Comparison of ENCODE assay signal across 8 cellular contexts in the genomic region with DNA sequence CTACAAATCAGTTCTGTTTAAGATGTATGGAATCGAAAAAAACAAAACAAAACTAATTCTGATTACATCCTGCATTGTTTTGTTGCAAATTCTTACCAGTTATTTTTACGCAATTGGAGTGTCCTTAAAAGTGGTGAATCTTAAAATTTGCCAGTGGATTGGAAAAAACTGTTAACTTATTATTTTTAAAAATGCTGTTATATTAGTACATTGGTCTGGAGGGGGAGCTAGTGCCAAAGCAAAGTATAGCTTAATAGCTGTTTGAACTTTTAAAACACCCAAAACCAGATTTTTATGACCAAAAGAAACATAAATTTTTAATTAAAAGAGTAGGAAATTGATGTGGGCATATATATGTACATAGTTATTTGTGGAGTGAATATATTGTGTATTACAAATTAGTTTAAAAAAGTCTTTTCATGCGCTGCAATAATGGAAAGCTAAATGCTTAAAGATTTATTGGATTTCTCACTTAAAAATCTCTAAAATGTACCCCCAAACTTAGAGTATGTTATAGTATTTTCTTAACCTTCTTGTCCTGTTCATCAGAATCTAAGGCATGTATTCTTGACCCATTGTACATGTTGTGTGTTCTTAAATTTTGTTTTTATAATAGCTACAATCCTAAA. TPM values are rescaled to one million over a fixed set of nuclear protein-coding genes. Genes with fewer than 3 reads are reported as not detected.
DNase-seq lines count a peak whose midpoint lies in the region; ATAC-seq and TF ChIP-seq lines count a peak whose summit lies in the region.

No MANE protein-coding gene starts in this region.

- peaks cover 14% of the 10 kb centered on the region for H3K36me3 Mint-ChIP-seq in CD4-positive, alpha-beta T cell (ENCODE audit: low read depth)
- H3K36me3 Mint-ChIP-seq in endodermal cell (ENCODE audit: low read depth): no peaks in the 10 kb centered on the region

- DNase-seq in CD4-positive, alpha-beta T cell: peak in 2 of 10 experiments; percentile 5 to 6
- no peak for DNase-seq in GM13977 (ENCODE audit: low spot score)
- peak; percentile 74 for DNase-seq in OCI-M1 (lab: John Stamatoyannopoulos, UW)
- no peak for DNase-seq in endodermal cell
- DNase-seq in ovary: no peak
- no peak for DNase-seq in sigmoid colon

- CTCF ChIA-PET in CD4-positive, alpha-beta T cell (lab: Charles Lee): interaction anchor here (0.8 to 6.4 kb wide), 11 partner anchors 10 to 1945 kb away, joined by 3 to 38 read pairs (median 4); partner anchors contain the start of genes ATP6V1D and EIF2S1

- no peaks in the 10 kb centered on the region for H3K9me3 Mint-ChIP-seq in CD4-positive, alpha-beta T cell
- H3K9me3 Mint-ChIP-seq in endodermal cell: no peaks in the 10 kb centered on the region

- WGBS in endodermal cell (ENCODE audit: insufficient coverage in 1 of 2, insufficient read length in 1 of 2), 2 experiments: 60 to 73% methylated on average over 1 to 3 of the region's 3 CpGs
- WGBS in ovary, 3 donors: 44 to 63% (median 45%) methylated on average over 3 of the region's 3 CpGs
- WGBS in sigmoid colon, 2 donors: 83 to 84% methylated on average over 3 of the region's 3 CpGs

- no peaks in the 10 kb centered on the region for H3K27me3 ChIP-seq in CD4-positive, alpha-beta T cell (ENCODE audit: control insufficient read depth, insufficient read depth, low read length)
- H3K27me3 ChIP-seq in endodermal cell (ENCODE audit: control insufficient read depth, insufficient read depth, low read length, poor library complexity, severe bottlenecking): no peaks in the 10 kb centered on the region
- H3K27me3 ChIP-seq in ovary: no peaks in the 10 kb centered on the region
- H3K27me3 ChIP-seq in sigmoid colon: no peaks in the 10 kb centered on the region

- intact Hi-C loops in CD4-positive, alpha-beta T cell (cut with DNase I, micrococcal nuclease): loop anchor here (1.0 to 5.0 kb wide), 8 partner anchors 313 to 1827 kb away; partner anchors contain the start of genes FNTB (in 2 of the 2), MAX (in 2 of the 2), GPHN (in 1 of the 2) and PALS1 (in 1 of the 2)
- intact Hi-C loops in ovary (cut with DNase I): loop anchor here (5.0 to 10.0 kb wide), 4 partner anchors 243 to 410 kb away; no protein-coding TSS in a partner anchor
- intact Hi-C loops in sigmoid colon (cut with DNase I): loop anchor here (5.0 kb wide), 6 partner anchors 187 to 1092 kb away; partner anchors contain the start of genes CHURC1, GPHN and MAX

- no peak overlapping the region for H3K9ac ChIP-seq in endodermal cell (ENCODE audit: extremely low read depth, low read length, poor library complexity, severe bottlenecking)

- H3K27ac Mint-ChIP-seq in CD4-positive, alpha-beta T cell: peak overlapping the region; percentile 92
- H3K27ac Mint-ChIP-seq in endodermal cell: no peak overlapping the region

- H3K4me1 Mint-ChIP-seq in CD4-positive, alpha-beta T cell (ENCODE audit: low read depth): peaks cover 62% of the 10 kb centered on the region
- peaks cover 16% of the 10 kb centered on the region for H3K4me1 Mint-ChIP-seq in endodermal cell

- in situ Hi-C loops in GM13977 (cut with MboI; ENCODE audit: low pct_unique_long_range_greater_than_20kb, low sequenced_read_pairs, unreplicated experiment): loop anchor here (25.0 kb wide), 3 partner anchors 422 to 547 kb away; partner anchors contain the start of gene FNTB

- POLR2A ChIA-PET in CD4-positive, alpha-beta T cell (lab: Charles Lee): interaction anchor here (0.6 to 1.8 kb wide), 13 partner anchors 14 to 546 kb away, joined by 3 to 10 read pairs (median 5); no protein-coding TSS in a partner anchor

- TF ChIP-seq EP300 in ovary (IDR thresholded peaks at IDR 0.05): no peak
- TF ChIP-seq EP300 in sigmoid colon (IDR thresholded peaks at IDR 0.05): no peak

- H3K4me3 ChIP-seq in endodermal cell (ENCODE audit: low read length): peak overlapping the region; percentile 98
- no peak overlapping the region for H3K4me3 ChIP-seq in ovary
- no peak overlapping the region for H3K4me3 ChIP-seq in sigmoid colon

- peak; percentile 79 for TF ChIP-seq CTCF in CD4-positive, alpha-beta T cell (IDR thresholded peaks at IDR 0.05)
- TF ChIP-seq CTCF in GM13977 (IDR thresholded peaks at IDR 0.05; ENCODE audit: extremely low read depth, insufficient read depth, missing control alignments) (peak; percentile 54), endodermal cell (conservative IDR thresholded peaks at IDR 0.05) (peak; percentile 77), ovary (IDR thresholded peaks at IDR 0.05) (peak; percentile 16 to 37 (median 18)), sigmoid colon (IDR thresholded peaks at IDR 0.05) (peak in 2 of 4 experiments; percentile 13 to 31)

- no peak for TF ChIP-seq POLR2A in ovary (IDR thresholded peaks at IDR 0.05)
- TF ChIP-seq POLR2A in sigmoid colon (IDR thresholded peaks at IDR 0.05): no peak

- H3K9me3 ChIP-seq in CD4-positive, alpha-beta T cell (ENCODE audit: control insufficient read depth, low read length): no peaks in the 10 kb centered on the region
- no peaks in the 10 kb centered on the region for H3K9me3 ChIP-seq in endodermal cell (ENCODE audit: control insufficient read depth, low read length)
- H3K9me3 ChIP-seq in ovary: no peaks in the 10 kb centered on the region
- no peaks in the 10 kb centered on the region for H3K9me3 ChIP-seq in sigmoid colon

- no peaks in the 10 kb centered on the region for H3K27me3 Mint-ChIP-seq in CD4-positive, alpha-beta T cell
- peaks cover 7% of the 10 kb centered on the region for H3K27me3 Mint-ChIP-seq in endodermal cell (ENCODE audit: insufficient read depth)

- H3K36me3 ChIP-seq in endodermal cell (ENCODE audit: control insufficient read depth, insufficient read depth, low read length): no peaks in the 10 kb centered on the region
- H3K36me3 ChIP-seq in ovary: no peaks in the 10 kb centered on the region
- no peaks in the 10 kb centered on the region for H3K36me3 ChIP-seq in sigmoid colon

- H3K27ac ChIP-seq in CD4-positive, alpha-beta T cell (ENCODE audit: low read depth, low read length): no peak overlapping the region
- H3K27ac ChIP-seq in endodermal cell (ENCODE audit: low read depth, low read length) (no peak overlapping the region), ovary (no peak overlapping the region), sigmoid colon (no peak overlapping the region)

- no peaks in the 10 kb centered on the region for H3K4me1 ChIP-seq in endodermal cell (ENCODE audit: control insufficient read depth, insufficient read depth, low read length)
- peaks cover 1% of the 10 kb centered on the region for H3K4me1 ChIP-seq in ovary (ENCODE audit: insufficient read depth)
- H3K4me1 ChIP-seq in sigmoid colon: peaks cover 0 to 21% (median 10%) of the 10 kb centered on the region in 4 donors

- peak overlapping the region; percentile 96 for H3K4me3 Mint-ChIP-seq in CD4-positive, alpha-beta T cell
- H3K4me3 Mint-ChIP-seq in endodermal cell: no peak overlapping the region

- no peak for ATAC-seq in CD4-positive, alpha-beta T cell (ENCODE audit: poor library complexity)
- ATAC-seq in HG03571 (IDR thresholded peaks at IDR 0.05; ENCODE audit: unreplicated experiment) (no peak), HG03175 (IDR thresholded peaks at IDR 0.05; ENCODE audit: unreplicated experiment) (no peak)

RNA-seq across cellular contexts. Expression of gene FUT8, which starts 2.5 kb away (rescaled TPM):
- 10 to 100 TPM; 31.3 to 39.1 TPM for total RNA-seq in CD4-positive, alpha-beta T cell
- total RNA-seq in endodermal cell (10 to 100 TPM; 63.9 to 76.9 TPM), ovary (10 to 100 TPM; 20.4 to 51.1 (median 34.0) TPM), sigmoid colon (10 to 100 TPM; 22.0 to 53.9 (median 33.0) TPM)
- polyA plus RNA-seq in endodermal cell (2013, experiment 1 of 2): 58.0 TPM
- polyA plus RNA-seq in endodermal cell (2013, experiment 2 of 2): 53.0 TPM
- polyA plus RNA-seq in ovary (10 to 100 TPM; 18.1 to 18.6 TPM), sigmoid colon (10 to 100 TPM in 1 of 3 donors, 1 to 10 TPM in 2; 2.5 to 17.4 (median 7.2) TPM)
